19 cellular contexts compared by ENCODE assay signal in the genomic region with DNA sequence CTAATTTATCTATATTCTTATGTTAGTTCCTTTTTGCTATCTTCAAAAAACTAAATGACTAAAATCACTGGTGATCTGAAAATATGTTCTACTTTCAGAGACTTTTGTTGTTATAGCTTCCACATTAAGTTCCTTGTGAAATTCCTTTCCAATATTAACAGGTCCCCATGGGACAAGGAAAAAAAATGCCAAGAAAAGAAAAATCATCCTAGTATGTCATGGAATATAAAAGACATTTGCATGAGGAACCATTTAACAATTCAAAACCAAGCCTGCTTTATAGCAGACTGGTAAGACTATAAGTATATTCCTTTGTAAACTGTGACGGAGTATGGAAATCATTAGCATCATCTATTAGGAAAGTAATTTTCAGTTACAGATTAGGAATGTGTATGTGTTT. TPM values are rescaled to one million over a fixed set of nuclear protein-coding genes. Genes with fewer than 3 reads are reported as not detected.
DNase-seq lines count a peak whose midpoint lies in the region; TF ChIP-seq lines count a peak whose summit lies in the region.
"Had no signal": no experiment of that assay in that cellular context is flagged by ENCODE, and none has a peak within 500 bp of the region (broad histone marks: within the 10 kb centered on the region; RNA-seq: fewer than 3 reads in every experiment).

No MANE protein-coding gene starts in this region.

- H3K4me1 ChIP-seq in left ventricle myocardium inferior = peaks cover 56% of the 10 kb centered on the region
- H3K4me1 ChIP-seq in esophagus squamous epithelium = peaks cover 16 to 57% (median 32%) of the 10 kb centered on the region in 3 donors
- H3K4me1 ChIP-seq in osteoblast (ENCODE audit: insufficient read depth, low read length) = peaks cover 17% of the 10 kb centered on the region
- peaks cover 16% of the 10 kb centered on the region for H3K4me1 ChIP-seq in mammary epithelial cell (ENCODE audit: insufficient read depth, low read length)

- H3K27ac ChIP-seq in left ventricle myocardium inferior (replicated peaks) (peak overlapping the region; percentile 70), esophagus squamous epithelium (peak overlapping the region in 3 of 4 donors; percentile 45 to 82 (median 77)), osteoblast (ENCODE audit: low read depth, low read length) (peak overlapping the region; percentile 18), mammary epithelial cell (ENCODE audit: insufficient read depth, low read depth, low read length) (no peak overlapping the region)
- H3K27ac ChIP-seq: C4-2B had no signal

- H3K79me2 ChIP-seq in osteoblast (ENCODE audit: insufficient read depth, low read length) = no peaks in the 10 kb centered on the region
- H3K79me2 ChIP-seq in mammary epithelial cell (ENCODE audit: insufficient read depth, low read length) = peaks cover 53% of the 10 kb centered on the region

- CTCF ChIA-PET in mammary epithelial cell (lab: Charles Lee; ENCODE audit: low non-redundant PET) = no interaction called here

- H4K20me1 ChIP-seq in osteoblast (ENCODE audit: insufficient read depth, low read length) (no peaks in the 10 kb centered on the region), mammary epithelial cell (ENCODE audit: insufficient read depth, low read length) (no peaks in the 10 kb centered on the region)

- no peaks in the 10 kb centered on the region for H3K27me3 ChIP-seq in left ventricle myocardium inferior (ENCODE audit: low read depth)
- H3K27me3 ChIP-seq in esophagus squamous epithelium = no peaks in the 10 kb centered on the region
- H3K27me3 ChIP-seq in osteoblast (ENCODE audit: insufficient read depth, low read length) = no peaks in the 10 kb centered on the region
- H3K27me3 ChIP-seq in mammary epithelial cell (ENCODE audit: insufficient read depth, low read length) = no peaks in the 10 kb centered on the region

- TF ChIP-seq POLR2A in esophagus squamous epithelium (IDR thresholded peaks at IDR 0.05) = no peak

- DNase-seq in left ventricle myocardium inferior (no peak), cardiac septum (ENCODE audit: low spot score) (no peak), esophagus squamous epithelium (lab: John Stamatoyannopoulos, UW) (no peak), osteoblast (ENCODE audit: insufficient read length, low spot score, missing footprints) (peak; percentile 31), DMS 273 (lab: John Stamatoyannopoulos, UW; ENCODE audit: unreplicated experiment) (no peak), T-helper 2 cell (no peak), T-helper 9 cell (no peak), mammary epithelial cell (no peak)
- DNase-seq: COR-L47, DMS53, H7, KBM-7, NCI-H1092, NCI-H187, NCI-H446 treated with DMSO at 0.1 percent for 48 hours, NCI-H774 had no signal

- H2AFZ ChIP-seq in osteoblast (ENCODE audit: low read length) (no peak overlapping the region), mammary epithelial cell (ENCODE audit: low read depth, low read length) (no peak overlapping the region)

- TF ChIP-seq CTCF in left ventricle myocardium inferior (IDR thresholded peaks at IDR 0.05; ENCODE audit: borderline replicate concordance) (no peak), esophagus squamous epithelium (IDR thresholded peaks at IDR 0.05) (no peak), osteoblast (IDR thresholded peaks at IDR 0.05; ENCODE audit: extremely low read depth, low read depth, low read length) (no peak), mammary epithelial cell (conservative IDR thresholded peaks at IDR 0.05 in 1 of 2, IDR thresholded peaks at IDR 0.05 in 1 of 2; ENCODE audit: extremely low read depth in 1 of 2, insufficient read depth in 1 of 2, low read depth in 1 of 2, low read length in 2 of 2) (no peak)

- dilution Hi-C loops in mammary epithelial cell (cut with HindIII; ENCODE audit: low sequenced_read_pairs) = no loop called here

- in situ Hi-C loops in mammary epithelial cell (cut with MboI; ENCODE audit: low sequenced_read_pairs in 2 of 2) = no loop called here

- intact Hi-C loops in left ventricle myocardium inferior (cut with micrococcal nuclease) = no loop called here
- intact Hi-C loops in cardiac septum (cut with DNase I) = no loop called here
- intact Hi-C loops in esophagus squamous epithelium (cut with DNase I) = no loop called here
- intact Hi-C loops in mammary epithelial cell (cut with micrococcal nuclease) = no loop called here

- H3K4me2 ChIP-seq in osteoblast (ENCODE audit: insufficient read depth, low read length) (no peak overlapping the region), mammary epithelial cell (ENCODE audit: insufficient read depth, low read depth, low read length) (no peak overlapping the region)

- no TSS peak for BruUV-seq in mammary epithelial cell (replicated peaks; lab: Mats Ljungman, UMichigan)

- 72 to 77% methylated on average over 1 of the region's 1 CpG for WGBS in esophagus squamous epithelium, 2 donors
- 86% methylated on average over 1 of the region's 1 CpG for WGBS in mammary epithelial cell (ENCODE audit: low coverage, missing lambda C conversion rate)

- H3K9me3 ChIP-seq in left ventricle myocardium inferior (replicated peaks) (no peaks in the 10 kb centered on the region), esophagus squamous epithelium (no peaks in the 10 kb centered on the region), osteoblast (ENCODE audit: low read depth, low read length) (no peaks in the 10 kb centered on the region), mammary epithelial cell (replicated peaks; ENCODE audit: insufficient read depth, low read length) (no peaks in the 10 kb centered on the region)

- no peak overlapping the region for H3K9ac ChIP-seq in mammary epithelial cell (ENCODE audit: insufficient read depth, low read length)

- H3K36me3 ChIP-seq in left ventricle myocardium inferior = no peaks in the 10 kb centered on the region
- no peaks in the 10 kb centered on the region for H3K36me3 ChIP-seq in esophagus squamous epithelium
- H3K36me3 ChIP-seq in osteoblast (ENCODE audit: insufficient read depth, low read length) = no peaks in the 10 kb centered on the region
- no peaks in the 10 kb centered on the region for H3K36me3 ChIP-seq in mammary epithelial cell (ENCODE audit: insufficient read depth, low read length)

- H3K4me3 ChIP-seq in left ventricle myocardium inferior = no peak overlapping the region
- no peak overlapping the region for H3K4me3 ChIP-seq in esophagus squamous epithelium
- no peak overlapping the region for H3K4me3 ChIP-seq in osteoblast (ENCODE audit: insufficient read depth, low read length)
- no peak overlapping the region for H3K4me3 ChIP-seq in mammary epithelial cell (replicated peaks in 1 of 3; ENCODE audit: insufficient read depth in 1 of 3, low read depth in 2 of 3, low read length in 3 of 3)
- H3K4me3 ChIP-seq: GM12878 had no signal

RNA-seq across cellular contexts. Expression of a gene that starts 48.1 kb away (rescaled TPM):
- total RNA-seq in left ventricle myocardium inferior (15.3 TPM), cardiac septum (15.0 TPM), esophagus squamous epithelium (10 to 100 TPM; 35.4 to 88.9 (median 71.4) TPM), osteoblast (10.9 and 17.4 TPM in 2 replicates), mammary epithelial cell (10 to 100 TPM; 35.0 to 53.7 TPM)
- polyA plus RNA-seq in mammary epithelial cell = 10.0 TPM
- polyA minus RNA-seq in mammary epithelial cell = 36.4 TPM
- total RNA-seq: G401 had no signal
- polyA plus RNA-seq: GM12878 had no signal
